Comparison of ENCODE assay signal across 8 cellular contexts in the genomic region with DNA sequence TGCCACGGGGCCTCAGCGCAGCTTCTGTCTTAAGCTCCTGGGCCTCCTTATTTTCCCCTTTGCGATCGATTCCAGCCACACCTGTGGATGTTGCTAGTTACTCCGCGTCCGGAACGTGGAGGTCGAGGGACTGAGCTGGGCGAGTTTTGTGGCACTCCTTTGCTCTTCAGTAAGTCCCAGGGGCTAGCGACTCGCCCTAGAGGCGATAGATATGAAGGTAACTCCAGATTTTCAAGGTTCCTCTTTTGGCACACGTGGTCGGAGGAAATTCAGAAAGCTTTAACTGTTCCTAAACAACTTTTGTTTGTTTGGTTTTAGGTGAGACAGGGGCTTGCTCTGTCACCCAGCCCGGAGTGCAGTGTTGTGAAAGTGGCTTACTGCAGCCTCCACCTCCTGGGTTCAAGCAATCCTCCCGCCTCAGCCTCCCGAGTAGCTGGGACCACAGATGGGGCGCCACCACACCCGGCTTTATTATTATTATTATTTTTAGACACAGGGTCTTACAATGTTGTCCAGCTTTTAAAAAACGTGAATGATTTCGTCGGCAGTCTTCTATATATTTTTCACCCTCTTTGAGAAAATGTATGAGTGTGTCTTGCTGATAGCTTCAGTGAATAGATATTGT. TPM values are rescaled to one million over a fixed set of nuclear protein-coding genes. Genes with fewer than 3 reads are reported as not detected.
A peak's percentile ranks its signal among the peaks of the same experiment; 100 is the strongest.
DNase-seq lines count a peak whose midpoint lies in the region; ATAC-seq and TF ChIP-seq lines count a peak whose summit lies in the region.

No MANE protein-coding gene starts in this region.

- ATAC-seq in GM18858 (IDR thresholded peaks at IDR 0.05; ENCODE audit: unreplicated experiment) (peak; percentile 21), HG03039 (IDR thresholded peaks at IDR 0.05; ENCODE audit: unreplicated experiment) (peak; percentile 32), upper lobe of left lung (ENCODE audit: low FRiP score in 2 of 2) (peak; percentile 54)

- H3K27ac ChIP-seq in Peyer's patch (peak overlapping the region; percentile 71 to 84 (median 81)), colonic mucosa (peak overlapping the region; percentile 87), upper lobe of left lung (peak overlapping the region; percentile 81 to 90 (median 87))

- H3K4me3 ChIP-seq in Peyer's patch (peak overlapping the region; percentile 76 to 87 (median 83)), colonic mucosa (peak overlapping the region; percentile 81), upper lobe of left lung (peak overlapping the region; percentile 54 to 92 (median 66))

- H3K9me3 ChIP-seq in Peyer's patch (no peaks in the 10 kb centered on the region), colonic mucosa (no peaks in the 10 kb centered on the region), upper lobe of left lung (no peaks in the 10 kb centered on the region)

- peak overlapping the region; percentile 80 to 92 for H3K9ac ChIP-seq in colonic mucosa (ENCODE audit: low read depth in 2 of 2, low read length in 2 of 2)

- TF ChIP-seq EP300 in upper lobe of left lung (IDR thresholded peaks at IDR 0.05), result no peak

- H3K27me3 ChIP-seq in Peyer's patch, result no peaks in the 10 kb centered on the region
- no peaks in the 10 kb centered on the region for H3K27me3 ChIP-seq in colonic mucosa
- no peaks in the 10 kb centered on the region for H3K27me3 ChIP-seq in upper lobe of left lung

- 18 to 23% methylated on average over 20 to 23 of the region's 23 CpGs for WGBS in upper lobe of left lung, 2 donors

- DNase-seq in Ammon's horn (ENCODE audit: low spot score) (peak; percentile 30), Peyer's patch (peak in 2 of 3 donors; percentile 49 to 58), colonic mucosa (no peak), lung microvascular endothelial cell (ENCODE audit: low read depth in 2 of 2) (peak; percentile 33 to 42), upper lobe of left lung (peak in 1 of 2 donors; percentile 41), ecto neural progenitor cell (ENCODE audit: low spot score) (no peak)

- TF ChIP-seq POLR2A in Peyer's patch (IDR thresholded peaks at IDR 0.05) (no peak), upper lobe of left lung (IDR thresholded peaks at IDR 0.05) (no peak)

- intact Hi-C loops in colonic mucosa (cut with DNase I), result no loop called here

- H3K36me3 ChIP-seq in Peyer's patch (peaks cover 0 to under 1% (median 0%) of the 10 kb centered on the region in 3 donors), colonic mucosa (no peaks in the 10 kb centered on the region), upper lobe of left lung (peaks cover 0 to 24% (median under 1%) of the 10 kb centered on the region in 4 donors)

- TF ChIP-seq CTCF in Peyer's patch (IDR thresholded peaks at IDR 0.05) (no peak), colonic mucosa (IDR thresholded peaks at IDR 0.05) (no peak), upper lobe of left lung (IDR thresholded peaks at IDR 0.05) (peak in 1 of 6 experiments; percentile 8)

- peaks cover 0 to 10% (median 0%) of the 10 kb centered on the region in 4 donors for H3K4me1 ChIP-seq in Peyer's patch
- no peaks in the 10 kb centered on the region for H3K4me1 ChIP-seq in colonic mucosa
- peaks cover 17 to 31% (median 25%) of the 10 kb centered on the region in 4 donors for H3K4me1 ChIP-seq in upper lobe of left lung

RNA-seq across cellular contexts. Expression of a gene that starts 0.7 kb away (rescaled TPM):
- total RNA-seq in Peyer's patch (10 to 100 TPM; 14.9 to 48.0 (median 42.6) TPM), colonic mucosa (10 to 100 TPM; 51.1 to 54.4 TPM), lung microvascular endothelial cell (55.4 and 77.6 TPM in 2 replicates), upper lobe of left lung (100 to 1,000 TPM in 3 of 6 donors, 10 to 100 TPM in 3; 51.5 to 127 (median 106) TPM)

Comparison
In these comparisons a context has a peak if more than half of its experiments do, and no peak if none do; other contexts are left out.
1. DNase-seq: peak in Ammon's horn (single experiment), Peyer's patch (2 of 3) and lung microvascular endothelial cell (2 of 2); none in colonic mucosa (single experiment) and ecto neural progenitor cell (single experiment).
2. Peak in every context shown above with its lines, with median percentiles within 50 percentile points of each other: ATAC-seq, H3K27ac ChIP-seq and H3K4me3 ChIP-seq.